ENCODE assay signal across 8 cellular contexts in genomic region chr10:101829561-101830315, GRCh38. TPM values are rescaled to one million over a fixed set of nuclear protein-coding genes. Genes with fewer than 3 reads are reported as not detected.
DNase-seq lines count a peak whose midpoint lies in the region; ATAC-seq and TF ChIP-seq lines count a peak whose summit lies in the region.

No MANE protein-coding gene starts in this region.

- peaks cover 23% of the 10 kb centered on the region for H3K27me3 Mint-ChIP-seq in endothelial cell (ENCODE audit: unreplicated experiment)
- H3K27me3 Mint-ChIP-seq in natural killer cell (ENCODE audit: low read depth in 2 of 2) = no peaks in the 10 kb centered on the region
- H3K27me3 Mint-ChIP-seq in type B pancreatic cell = peaks cover under 1% of the 10 kb centered on the region

- H3K4me3 Mint-ChIP-seq in endothelial cell (ENCODE audit: unreplicated experiment) = peak overlapping the region; percentile 90
- peak overlapping the region; percentile 90 for H3K4me3 Mint-ChIP-seq in natural killer cell
- H3K4me3 Mint-ChIP-seq in type B pancreatic cell = peak overlapping the region; percentile 87

- intact Hi-C loops in natural killer cell (cut with micrococcal nuclease) = loop anchor here (1.0 kb wide), 1 partner anchor 11 kb away; the partner anchor contains the start of gene OGA

- ATAC-seq in GM19452 (IDR thresholded peaks at IDR 0.05; ENCODE audit: unreplicated experiment) = peak; percentile 19
- peak; percentile 19 to 21 (median 20) for ATAC-seq in natural killer cell

- H3K4me1 Mint-ChIP-seq in endothelial cell (ENCODE audit: unreplicated experiment) = peaks cover 20% of the 10 kb centered on the region
- peaks cover 26 to 39% of the 10 kb centered on the region in 2 donors for H3K4me1 Mint-ChIP-seq in natural killer cell
- H3K4me1 Mint-ChIP-seq in type B pancreatic cell (ENCODE audit: unreplicated experiment) = peaks cover 29% of the 10 kb centered on the region

- no peaks in the 10 kb centered on the region for H3K9me3 Mint-ChIP-seq in endothelial cell (ENCODE audit: unreplicated experiment)
- no peaks in the 10 kb centered on the region for H3K9me3 Mint-ChIP-seq in natural killer cell
- H3K9me3 Mint-ChIP-seq in type B pancreatic cell = no peaks in the 10 kb centered on the region

- peak overlapping the region; percentile 64 for H3K27ac Mint-ChIP-seq in endothelial cell (ENCODE audit: unreplicated experiment)
- H3K27ac Mint-ChIP-seq in natural killer cell = peak overlapping the region; percentile 93 to 94
- peak overlapping the region; percentile 96 for H3K27ac Mint-ChIP-seq in type B pancreatic cell

- H3K36me3 Mint-ChIP-seq in endothelial cell (ENCODE audit: low read depth, unreplicated experiment) (peaks cover 17% of the 10 kb centered on the region), natural killer cell (no peaks in the 10 kb centered on the region), type B pancreatic cell (no peaks in the 10 kb centered on the region)

- peak overlapping the region; percentile 55 for H3K4me3 ChIP-seq in AG04449 (ENCODE audit: low read depth, low read length)
- no peak overlapping the region for H3K4me3 ChIP-seq in KMS-11 (IDR thresholded peaks at IDR 0.05; ENCODE audit: insufficient read depth, low read depth, low read length)

- peak overlapping the region; percentile 76 for H3K27ac ChIP-seq in KMS-11

- no peak for DNase-seq in AG04449 (ENCODE audit: low read depth, low spot score)
- peak; percentile 78 for DNase-seq in activated CD8-positive, alpha-beta memory T cell treated with anti-CD3 and anti-CD28 coated beads for 24 hours
- DNase-seq in endothelial cell (ENCODE audit: low spot score) = peak; percentile 61
- no peak for DNase-seq in natural killer cell
- no peak for DNase-seq in type B pancreatic cell (ENCODE audit: extremely low spot score, unreplicated experiment)
- DNase-seq in cortex of kidney (lab: John Stamatoyannopoulos, UW) = no peak

- no peaks in the 10 kb centered on the region for H4K20me1 ChIP-seq in KMS-11 (ENCODE audit: insufficient read depth)

- peak overlapping the region; percentile 89 for H3K4me2 ChIP-seq in KMS-11

- H3K79me2 ChIP-seq in KMS-11 (ENCODE audit: insufficient read depth, low read depth) = no peaks in the 10 kb centered on the region

- POLR2A ChIA-PET in AG04449 (lab: Yijun Ruan, JAX) = no interaction called here

- CTCF ChIA-PET in AG04449 (lab: Yijun Ruan, JAX) = no interaction called here

- peaks cover 17% of the 10 kb centered on the region for H3K4me1 ChIP-seq in KMS-11 (ENCODE audit: low read depth, poor library complexity, severe bottlenecking)

- peak overlapping the region; percentile 61; the same call in 1 of the 2 replicates for H3K9ac ChIP-seq in KMS-11

- H3K36me3 ChIP-seq in KMS-11 (ENCODE audit: insufficient read depth) = no peaks in the 10 kb centered on the region

- TF ChIP-seq CTCF in AG04449 (IDR thresholded peaks at IDR 0.05; ENCODE audit: insufficient read depth, low read length, missing control alignments) = no peak
- TF ChIP-seq CTCF in KMS-11 (conservative IDR thresholded peaks at IDR 0.05; ENCODE audit: low read depth, low read length) = no peak
- no peak for TF ChIP-seq CTCF in endothelial cell (IDR thresholded peaks at IDR 0.05; ENCODE audit: unreplicated experiment)
- TF ChIP-seq CTCF in natural killer cell (IDR thresholded peaks at IDR 0.05) = no peak
- TF ChIP-seq CTCF in type B pancreatic cell (conservative IDR thresholded peaks at IDR 0.05) = no peak

- peak overlapping the region; percentile 85; the same call in 1 of the 2 replicates for H2AFZ ChIP-seq in KMS-11 (ENCODE audit: low read depth)

- H3K27me3 ChIP-seq in KMS-11 (ENCODE audit: insufficient read depth, low read depth) = no peaks in the 10 kb centered on the region

RNA-seq across cellular contexts. Expression of gene OGA, which starts 11.5 kb away (rescaled TPM):
- total RNA-seq in endothelial cell (ENCODE audit: unreplicated experiment) (115 TPM), natural killer cell (100 to 1,000 TPM; 427 to 488 (median 481) TPM), type B pancreatic cell (ENCODE audit: low replicate concordance) (99.5 and 99.6 TPM in 2 replicates)

RNA-seq across cellular contexts. Expression of gene KCNIP2, which starts 13.9 kb away (rescaled TPM):
- 7.7 TPM for total RNA-seq in endothelial cell (ENCODE audit: unreplicated experiment)
- 1 to 10 TPM in 2 of 3 donors, under 1 TPM in 1; 0.97 to 2.0 (median 1.6) TPM for total RNA-seq in natural killer cell
- total RNA-seq in type B pancreatic cell (ENCODE audit: low replicate concordance) = 1.4 and 4.9 TPM in 2 replicates

RNA-seq across cellular contexts. Expression of gene NPM3, which starts 46.5 kb away (rescaled TPM):
- total RNA-seq in endothelial cell (ENCODE audit: unreplicated experiment) (54.7 TPM), natural killer cell (1 to 10 TPM; 8.2 to 9.0 (median 8.5) TPM), type B pancreatic cell (ENCODE audit: low replicate concordance) (47.2 and 63.6 TPM in 2 replicates)

RNA-seq across cellular contexts. Expression of gene FGF8, which starts 53.8 kb away (rescaled TPM):
- total RNA-seq in endothelial cell (ENCODE audit: unreplicated experiment) = 1.1 TPM
- total RNA-seq in natural killer cell = not detected
- 3.8 TPM in 1 of 2 replicates, not detected in the other for total RNA-seq in type B pancreatic cell (ENCODE audit: low replicate concordance)

Comparison
In these comparisons a context has a peak if more than half of its experiments do, and no peak if none do; other contexts are left out.
1. DNase-seq: peak in activated CD8-positive, alpha-beta memory T cell treated with anti-CD3 and anti-CD28 coated beads for 24 hours (single experiment) and endothelial cell (single experiment); none in AG04449 (single experiment), natural killer cell (single experiment), type B pancreatic cell (single experiment) and cortex of kidney (single experiment).
2. Peak in every context shown above with its lines, with median percentiles within 50 percentile points of each other: H3K27ac Mint-ChIP-seq and H3K4me3 Mint-ChIP-seq.